15 cellular contexts compared by ENCODE assay signal in genomic region chr2:105915005-105915558, GRCh38.
A peak's percentile ranks its signal among the peaks of the same experiment; 100 is the strongest.
DNase-seq lines count a peak whose midpoint lies in the region; ATAC-seq, FAIRE-seq and TF ChIP-seq lines count a peak whose summit lies in the region.
"Had no signal": no experiment of that assay in that cellular context is flagged by ENCODE, and none has a peak within 500 bp of the region (broad histone marks: within the 10 kb centered on the region; RNA-seq: fewer than 3 reads in every experiment).

No MANE protein-coding gene starts in this region.

- FAIRE-seq in small intestine (lab: Jason Lieb, UNC) = no peak
- FAIRE-seq: D721Med had no signal

- 77 to 91% (median 88%) methylated on average over 2 of the region's 2 CpGs for WGBS in small intestine, 3 donors

- no peak overlapping the region for H3K4me3 Mint-ChIP-seq in activated naive CD8-positive, alpha-beta T cell
- H3K4me3 Mint-ChIP-seq in activated naive CD8-positive, alpha-beta T cell treated with anti-CD3 and anti-CD28 coated beads, Interleukin-2, amount 50 U/mL, for 24 hours = no peak overlapping the region
- H3K4me3 Mint-ChIP-seq in stimulated activated naive B cell treated with anti-CD40 and anti-IgM and Interleukin-4, amounts not matched to agents 10 μg/mL and 1 μg/mL and 100 μg/mL, for 72 hours = no peak overlapping the region

- no peak for DNase-seq in activated naive CD8-positive, alpha-beta T cell treated with anti-CD3 and anti-CD28 coated beads, Interleukin-2, amount 50 U/mL, for 24 hours
- peak; percentile 35 for DNase-seq in stimulated activated naive B cell treated with anti-CD40 and anti-IgM and Interleukin-4, amounts not matched to agents 10 μg/mL and 1 μg/mL and 100 μg/mL, for 72 hours
- DNase-seq in gastrocnemius medialis = no peak
- no peak for DNase-seq in small intestine
- DNase-seq in tibial artery = no peak
- DNase-seq: 8988T; activated effector memory CD4-positive, alpha-beta T cell treated with anti-CD3 and anti-CD28 coated beads, Interleukin-2, amount 50 U/mL, for 16 hours; NCI-H446; retina had no signal

- no peak for TF ChIP-seq POLR2A in gastrocnemius medialis (IDR thresholded peaks at IDR 0.05)

- peaks cover 14% of the 10 kb centered on the region in 2 donors for H3K4me1 ChIP-seq in gastrocnemius medialis
- H3K4me1 ChIP-seq in small intestine (ENCODE audit: control insufficient read depth in 2 of 2, insufficient read depth in 1 of 2, low read depth in 1 of 2, low read length in 1 of 2) = peaks cover 0 to 4% of the 10 kb centered on the region in 2 donors
- peaks cover 0 to 5% (median 0%) of the 10 kb centered on the region in 4 donors for H3K4me1 ChIP-seq in tibial artery

- no peaks in the 10 kb centered on the region for H3K27me3 Mint-ChIP-seq in activated naive CD8-positive, alpha-beta T cell
- no peaks in the 10 kb centered on the region for H3K27me3 Mint-ChIP-seq in activated naive CD8-positive, alpha-beta T cell treated with anti-CD3 and anti-CD28 coated beads, Interleukin-2, amount 50 U/mL, for 24 hours
- no peaks in the 10 kb centered on the region for H3K27me3 Mint-ChIP-seq in stimulated activated naive B cell treated with anti-CD40 and anti-IgM and Interleukin-4, amounts not matched to agents 10 μg/mL and 1 μg/mL and 100 μg/mL, for 72 hours

- peaks cover 44% of the 10 kb centered on the region for H3K4me1 Mint-ChIP-seq in activated naive CD8-positive, alpha-beta T cell (ENCODE audit: low read depth)
- H3K4me1 Mint-ChIP-seq in activated naive CD8-positive, alpha-beta T cell treated with anti-CD3 and anti-CD28 coated beads, Interleukin-2, amount 50 U/mL, for 24 hours = peaks cover 34% of the 10 kb centered on the region
- peaks cover 17 to 48% of the 10 kb centered on the region in 2 donors for H3K4me1 Mint-ChIP-seq in stimulated activated naive B cell treated with anti-CD40 and anti-IgM and Interleukin-4, amounts not matched to agents 10 μg/mL and 1 μg/mL and 100 μg/mL, for 72 hours

- H3K27me3 ChIP-seq in gastrocnemius medialis (no peaks in the 10 kb centered on the region), small intestine (ENCODE audit: control insufficient read depth in 2 of 2, insufficient read depth in 2 of 2, low read length in 2 of 2) (no peaks in the 10 kb centered on the region), tibial artery (no peaks in the 10 kb centered on the region)

- peaks cover 14% of the 10 kb centered on the region for H3K36me3 Mint-ChIP-seq in activated naive CD8-positive, alpha-beta T cell
- peaks cover 9% of the 10 kb centered on the region for H3K36me3 Mint-ChIP-seq in activated naive CD8-positive, alpha-beta T cell treated with anti-CD3 and anti-CD28 coated beads, Interleukin-2, amount 50 U/mL, for 24 hours (ENCODE audit: low read depth)
- peaks cover 31 to 49% of the 10 kb centered on the region in 2 donors for H3K36me3 Mint-ChIP-seq in stimulated activated naive B cell treated with anti-CD40 and anti-IgM and Interleukin-4, amounts not matched to agents 10 μg/mL and 1 μg/mL and 100 μg/mL, for 72 hours

- in situ Hi-C loops in gastrocnemius medialis (cut with MboI; ENCODE audit: low sequenced_read_pairs in 4 of 4) = no loop called here

- H3K4me3 ChIP-seq in gastrocnemius medialis (no peak overlapping the region), small intestine (ENCODE audit: low read depth in 1 of 2, low read length in 2 of 2) (no peak overlapping the region), tibial artery (no peak overlapping the region)
- H3K4me3 ChIP-seq: SK-N-MC had no signal

- H3K9me3 ChIP-seq in gastrocnemius medialis (peaks cover 0 to 15% (median 0%) of the 10 kb centered on the region in 3 donors), small intestine (ENCODE audit: control insufficient read depth, low read depth) (no peaks in the 10 kb centered on the region), tibial artery (peaks cover 0 to 9% (median 0%) of the 10 kb centered on the region in 3 donors)

- H3K27ac Mint-ChIP-seq in activated naive CD8-positive, alpha-beta T cell = peak overlapping the region; percentile 5
- H3K27ac Mint-ChIP-seq in activated naive CD8-positive, alpha-beta T cell treated with anti-CD3 and anti-CD28 coated beads, Interleukin-2, amount 50 U/mL, for 24 hours = no peak overlapping the region
- H3K27ac Mint-ChIP-seq in stimulated activated naive B cell treated with anti-CD40 and anti-IgM and Interleukin-4, amounts not matched to agents 10 μg/mL and 1 μg/mL and 100 μg/mL, for 72 hours = peak overlapping the region; percentile 65

- H3K36me3 ChIP-seq in gastrocnemius medialis (no peaks in the 10 kb centered on the region), small intestine (ENCODE audit: control insufficient read depth in 2 of 2, insufficient read depth in 2 of 2, low read length in 2 of 2) (no peaks in the 10 kb centered on the region), tibial artery (no peaks in the 10 kb centered on the region)

- no peak for ATAC-seq in activated naive CD8-positive, alpha-beta T cell treated with anti-CD3 and anti-CD28 coated beads, Interleukin-2, amount 50 U/mL, for 24 hours
- ATAC-seq in HG02798 (IDR thresholded peaks at IDR 0.05; ENCODE audit: poor library complexity, unreplicated experiment) (peak; percentile 60), HG03521 (IDR thresholded peaks at IDR 0.05; ENCODE audit: unreplicated experiment) (peak; percentile 72), gastrocnemius medialis (no peak)
- ATAC-seq in stimulated activated naive B cell treated with anti-CD40 and anti-IgM and Interleukin-4, amounts not matched to agents 10 μg/mL and 1 μg/mL and 100 μg/mL, for 72 hours (replicated peaks) = peak; percentile 97 to 98
- ATAC-seq: activated CD4-positive, CD25-positive, alpha-beta regulatory T cell treated with anti-CD3 and anti-CD28 coated beads, Interleukin-2, amount 50 U/mL, for 24 hours had no signal

- intact Hi-C loops in gastrocnemius medialis (cut with DNase I; ENCODE audit: low total_unique reads) = no loop called here
- intact Hi-C loops in tibial artery (cut with DNase I; ENCODE audit: low total_unique reads) = no loop called here

- TF ChIP-seq CTCF in gastrocnemius medialis (IDR thresholded peaks at IDR 0.05 in 4 of 5, conservative IDR thresholded peaks at IDR 0.05 in 1 of 5) (no peak), tibial artery (IDR thresholded peaks at IDR 0.05) (no peak)

- peaks cover 15% of the 10 kb centered on the region for H3K9me3 Mint-ChIP-seq in activated naive CD8-positive, alpha-beta T cell (ENCODE audit: low read depth)
- peaks cover 20% of the 10 kb centered on the region for H3K9me3 Mint-ChIP-seq in activated naive CD8-positive, alpha-beta T cell treated with anti-CD3 and anti-CD28 coated beads, Interleukin-2, amount 50 U/mL, for 24 hours
- H3K9me3 Mint-ChIP-seq in stimulated activated naive B cell treated with anti-CD40 and anti-IgM and Interleukin-4, amounts not matched to agents 10 μg/mL and 1 μg/mL and 100 μg/mL, for 72 hours = peaks cover 21 to 35% of the 10 kb centered on the region in 2 donors

- H3K27ac ChIP-seq in gastrocnemius medialis (no peak overlapping the region), small intestine (ENCODE audit: low read depth in 1 of 2, low read length in 1 of 2) (no peak overlapping the region), tibial artery (no peak overlapping the region)
- H3K27ac ChIP-seq: SK-N-MC had no signal

Comparison
In these comparisons a context has a peak if more than half of its experiments do, and no peak if none do; other contexts are left out.
1. ATAC-seq: peak in HG02798 (single experiment), HG03521 (single experiment) and stimulated activated naive B cell treated with anti-CD40 and anti-IgM and Interleukin-4, amounts not matched to agents 10 μg/mL and 1 μg/mL and 100 μg/mL, for 72 hours (2 of 2); none in activated naive CD8-positive, alpha-beta T cell treated with anti-CD3 and anti-CD28 coated beads, Interleukin-2, amount 50 U/mL, for 24 hours (single experiment) and gastrocnemius medialis (0 of 2).